In the genomic region with DNA sequence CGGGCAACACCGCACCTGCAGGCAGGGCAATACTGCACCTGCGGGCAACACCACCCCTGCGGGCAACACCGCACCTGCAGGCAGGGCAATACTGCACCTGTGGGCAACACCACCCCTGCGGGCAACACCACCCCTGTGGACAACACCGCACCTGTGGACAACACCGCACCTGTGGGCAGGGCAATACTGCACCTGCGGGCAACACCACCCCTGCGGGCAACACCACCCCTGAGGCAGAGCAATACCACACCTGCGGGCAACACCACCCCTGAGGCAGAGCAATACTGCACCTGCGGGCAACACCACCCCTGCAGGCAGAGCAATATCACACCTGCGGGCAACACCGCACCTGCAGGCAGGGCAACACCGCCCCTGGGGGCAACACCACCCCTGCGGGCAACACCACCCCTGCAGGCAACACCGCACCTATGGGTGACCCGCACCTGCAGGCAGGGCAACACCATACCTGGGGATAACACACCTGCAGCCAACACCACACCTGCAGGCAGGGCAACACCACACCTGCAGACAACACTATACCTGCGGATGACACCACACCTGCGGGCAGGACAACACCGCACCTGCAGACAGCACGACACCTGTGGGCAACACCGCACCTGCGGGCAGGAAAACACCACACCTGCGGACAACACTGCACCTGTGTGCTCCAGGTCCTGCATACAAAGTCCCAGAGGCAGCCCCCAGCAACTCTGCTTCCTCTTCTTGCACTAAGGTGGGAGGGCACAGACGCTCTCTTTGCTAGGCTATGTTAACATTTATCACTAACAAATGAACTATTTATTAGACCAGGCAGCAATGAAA, we compare ENCODE assay signal across 21 cellular contexts. TPM values are rescaled to one million over a fixed set of nuclear protein-coding genes. Genes with fewer than 3 reads are reported as not detected.
DNase-seq lines count a peak whose midpoint lies in the region; ATAC-seq, FAIRE-seq and TF ChIP-seq lines count a peak whose summit lies in the region.
"Had no signal": no experiment of that assay in that cellular context is flagged by ENCODE, and none has a peak within 500 bp of the region (broad histone marks: within the 10 kb centered on the region; RNA-seq: fewer than 3 reads in every experiment).

No MANE protein-coding gene starts in this region.

- no peaks in the 10 kb centered on the region for H3K27me3 ChIP-seq in K562 (ENCODE audit: control insufficient read depth in 2 of 2, insufficient read depth in 2 of 2, low read length in 2 of 2)
- no peaks in the 10 kb centered on the region for H3K27me3 ChIP-seq in lower lobe of right lung (ENCODE audit: low read depth)
- no peaks in the 10 kb centered on the region for H3K27me3 ChIP-seq in sigmoid colon
- no peaks in the 10 kb centered on the region for H3K27me3 ChIP-seq in HAP-1 (ENCODE audit: low read depth)

- H3K4me3 ChIP-seq in HEK293 (ENCODE audit: low read depth, low read length), result no peak overlapping the region
- no peak overlapping the region for H3K4me3 ChIP-seq in K562
- H3K4me3 ChIP-seq in lower lobe of right lung, result no peak overlapping the region
- no peak overlapping the region for H3K4me3 ChIP-seq in sigmoid colon
- no peak overlapping the region for H3K4me3 ChIP-seq in HAP-1
- H3K4me3 ChIP-seq: A549 had no signal

- TF ChIP-seq POLR2A in K562 (conservative IDR thresholded peaks at IDR 0.05) (no peak), sigmoid colon (IDR thresholded peaks at IDR 0.05) (no peak)

- POLR2A ChIA-PET in HEK293 (lab: Yijun Ruan, JAX) (no interaction called here), K562 (lab: Yijun Ruan, JAX) (interaction anchor here (0.5 kb wide), 1 partner anchor 7 kb away, joined by 3 read pairs; no protein-coding TSS in a partner anchor)

- H3K27ac ChIP-seq in HEK293 (ENCODE audit: extremely low read depth, low read depth, low read length) (no peak overlapping the region), K562 (ENCODE audit: extremely low read depth, low read depth, low read length) (no peak overlapping the region), lower lobe of right lung (no peak overlapping the region), sigmoid colon (no peak overlapping the region)
- H3K27ac ChIP-seq: A549, HL-60 had no signal

- intact Hi-C loops in K562 (cut with micrococcal nuclease) (no loop called here), lower lobe of right lung (cut with DNase I) (no loop called here), sigmoid colon (cut with DNase I) (no loop called here)

- no peaks in the 10 kb centered on the region for H3K9me1 ChIP-seq in K562 (ENCODE audit: control insufficient read depth, insufficient read depth, low read length)

- H3K36me3 ChIP-seq in HEK293 (ENCODE audit: control insufficient read depth in 2 of 2, insufficient read depth in 1 of 2, low read length in 2 of 2) (peaks cover 0 to 28% of the 10 kb centered on the region in 2 experiments; a peak in 1 of 3 replicates), K562 (ENCODE audit: control insufficient read depth, insufficient read depth, low read length) (peaks cover 14% of the 10 kb centered on the region; the same call in 1 of the 3 replicates), lower lobe of right lung (peaks cover 5% of the 10 kb centered on the region), sigmoid colon (peaks cover 0 to 4% (median 0%) of the 10 kb centered on the region in 4 donors), HAP-1 (replicated peaks) (no peaks in the 10 kb centered on the region)

- H3K9me3 ChIP-seq in HEK293 (ENCODE audit: control insufficient read depth, insufficient read depth, low read depth, low read length) (no peaks in the 10 kb centered on the region), K562 (replicated peaks; ENCODE audit: control insufficient read depth, insufficient read depth, low read depth, low read length) (no peaks in the 10 kb centered on the region), lower lobe of right lung (no peaks in the 10 kb centered on the region), sigmoid colon (no peaks in the 10 kb centered on the region), HAP-1 (no peaks in the 10 kb centered on the region)
- H3K9me3 ChIP-seq: A549 had no signal

- in situ Hi-C loops in K562 (cut with MboI), result no loop called here
- in situ Hi-C loops in HAP-1 (cut with MboI; ENCODE audit: low sequenced_read_pairs), result no loop called here

- 0 out of 2 replicates have a peak, but pooled peaks cover 14% of the 10 kb centered on the region for H4K20me1 ChIP-seq in K562 (replicated peaks; ENCODE audit: control insufficient read depth, insufficient read depth, low read length)

- H3K4me1 ChIP-seq in HEK293 (ENCODE audit: control insufficient read depth, insufficient read depth, low read length) (no peaks in the 10 kb centered on the region), K562 (replicated peaks in 1 of 2; ENCODE audit: control insufficient read depth in 2 of 2, insufficient read depth in 2 of 2, low read length in 2 of 2) (peaks cover 0 to 29% of the 10 kb centered on the region in 2 experiments; a peak in 1 of 5 replicates), lower lobe of right lung (no peaks in the 10 kb centered on the region), sigmoid colon (no peaks in the 10 kb centered on the region), HAP-1 (no peaks in the 10 kb centered on the region)
- H3K4me1 ChIP-seq: A549 had no signal

- no TSS peak for BruUV-seq in K562 (replicated peaks; lab: Mats Ljungman, UMichigan)

- no peak overlapping the region for H2AFZ ChIP-seq in K562 (ENCODE audit: low read depth, low read length)

- CTCF ChIA-PET in HEK293 (lab: Yijun Ruan, JAX) (interaction anchor here (0.7 kb wide), 1 partner anchor 338 kb away, joined by 4 read pairs; no protein-coding TSS in a partner anchor), K562 (lab: Yijun Ruan, JAX; ENCODE audit: low intra/inter-chr PET ratio) (no interaction called here)

- no peak for TF ChIP-seq RAD21 in K562 (CRISPR knock-in tag; conservative IDR thresholded peaks at IDR 0.05 in 1 of 2, IDR thresholded peaks at IDR 0.05 in 1 of 2)

- WGBS in K562 (ENCODE audit: insufficient coverage, low coverage, missing lambda C conversion rate), result 95% methylated on average over 15 of the region's 26 CpGs
- 92 to 96% methylated on average over 26 of the region's 26 CpGs for WGBS in sigmoid colon, 2 donors

- peaks cover 3% of the 10 kb centered on the region; the same call in 1 of the 3 replicates for H3K79me2 ChIP-seq in K562 (ENCODE audit: control insufficient read depth, insufficient read depth, low read length)

- TF ChIP-seq CTCF in HEK293 (tag by site-specific recombination; IDR thresholded peaks at IDR 0.05) (no peak), K562 (IDR thresholded peaks at IDR 0.05 in 2 of 3, conservative IDR thresholded peaks at IDR 0.05 in 1 of 3; ENCODE audit: insufficient read depth in 2 of 3, low read depth in 1 of 3, low read length in 3 of 3) (no peak), lower lobe of right lung (IDR thresholded peaks at IDR 0.05) (no peak), sigmoid colon (IDR thresholded peaks at IDR 0.05) (no peak)

- H3K4me2 ChIP-seq in K562 (ENCODE audit: insufficient read depth, low read length), result no peak overlapping the region
- H3K4me2 ChIP-seq: A549 had no signal

- ATAC-seq in K562 (no peak), lower lobe of right lung (no peak), HG03439 (IDR thresholded peaks at IDR 0.05; ENCODE audit: unreplicated experiment) (no peak)
- ATAC-seq: A549, Panc1 had no signal

- no peak for DNase-seq in K562 (ENCODE audit: extremely low read depth in 1 of 4, low spot score in 3 of 4)
- peak; percentile 31 for DNase-seq in lower lobe of right lung
- peak; percentile 19 for DNase-seq in sigmoid colon
- no peak for DNase-seq in HAP-1 (ENCODE audit: low spot score in 2 of 2)
- no peak for DNase-seq in DMS79 treated with DMSO at 0.1 percent for 48 hours (lab: John Stamatoyannopoulos, UW)
- DNase-seq: DMS53; HFFc6; Karpas-422; NCI-H1694; NCI-H2081; NCI-H2171; NCI-H345; NCI-H524; NCI-H774; NK-92 treated with Interleukin-12 subunit alpha and Interleukin-12 subunit beta, amount 100 ng/mL, for 24 hours had no signal

- no peak for FAIRE-seq in K562 (lab: Jason Lieb, UNC)
- FAIRE-seq: A549, H54 had no signal

- no peak overlapping the region for H3K9ac ChIP-seq in K562 (ENCODE audit: insufficient read depth in 1 of 2, low read depth in 2 of 2, low read length in 2 of 2)

- TF ChIP-seq EP300 in K562 (IDR thresholded peaks at IDR 0.05; ENCODE audit: low read length) (no peak), sigmoid colon (IDR thresholded peaks at IDR 0.05) (no peak)

RNA-seq across cellular contexts. Expression of a gene that starts 57.7 kb away (rescaled TPM):
- 45.9 and 69.6 TPM in 2 replicates for total RNA-seq in K562 (2011; cell fraction: chromatin; rRNA removed; ENCODE audit: low replicate concordance)
- total RNA-seq in K562 (2011; cell fraction: nucleolus; rRNA removed), result 47.4 and 54.2 TPM in 2 replicates
- total RNA-seq in K562 (2011; cell fraction: nucleoplasm; rRNA removed), result 33.5 and 35.3 TPM in 2 replicates
- total RNA-seq in K562 (2014; rRNA removed) (49.0 and 50.5 TPM in 2 replicates), K562 (2014; rRNA removed; fragmentation: Illumina TruSeq; extraction: Trizol) (19.7 and 23.9 TPM in 2 replicates), K562 (2015; rRNA removed; fragmentation: Illumina TruSeq; extraction: Trizol) (29.3 and 31.2 TPM in 2 replicates), K562 (2021) (34.1 and 35.9 TPM in 2 replicates), lower lobe of right lung (14.9 TPM), sigmoid colon (10 to 100 TPM; 12.2 to 20.0 (median 14.7) TPM)
- polyA plus RNA-seq in K562 (2011; rRNA removed) (52.0 and 54.4 TPM in 2 replicates), K562 (2014; fragmentation: Illumina TruSeq; extraction: Trizol) (36.4 and 40.6 TPM in 2 replicates), K562 (2014; fragmentation: Nextera tagmentation; extraction: Ambion mirVana) (10 to 100 TPM; 19.9 to 21.8 TPM), K562 (2014; rRNA removed) (44.9 and 46.1 TPM in 2 replicates), sigmoid colon (10 to 100 TPM; 21.6 to 27.0 (median 23.8) TPM)
- 57.5 and 76.0 TPM in 2 replicates for polyA plus RNA-seq in K562 (2011; cell fraction: cytosol; rRNA removed)
- 33.7 and 42.8 TPM in 2 replicates for polyA plus RNA-seq in K562 (2011; cell fraction: nucleus; rRNA removed)
- 31.8 and 33.5 TPM in 2 replicates for polyA plus RNA-seq in K562 (2012)
- polyA minus RNA-seq in K562 (2011; rRNA and poly(A)+ RNA removed), result 33.1 and 38.4 TPM in 2 replicates
- 20.6 and 26.6 TPM in 2 replicates for polyA minus RNA-seq in K562 (2011; cell fraction: cytosol; rRNA and poly(A)+ RNA removed)
- polyA minus RNA-seq in K562 (2011; cell fraction: nucleus; rRNA and poly(A)+ RNA removed), result 31.5 and 49.3 TPM in 2 replicates

RNA-seq across cellular contexts. Expression of a gene that starts 59.5 kb away (rescaled TPM):
- total RNA-seq in K562 (2011; cell fraction: chromatin; rRNA removed; ENCODE audit: low replicate concordance), result 208 and 235 TPM in 2 replicates
- total RNA-seq in K562 (2011; cell fraction: nucleolus; rRNA removed), result 133 and 134 TPM in 2 replicates
- 126 and 147 TPM in 2 replicates for total RNA-seq in K562 (2011; cell fraction: nucleoplasm; rRNA removed)
- total RNA-seq in K562 (2014; rRNA removed), result 41.2 and 67.3 TPM in 2 replicates
- total RNA-seq in K562 (2014; rRNA removed; fragmentation: Illumina TruSeq; extraction: Trizol), result 29.5 and 30.0 TPM in 2 replicates
- 36.9 and 39.1 TPM in 2 replicates for total RNA-seq in K562 (2015; rRNA removed; fragmentation: Illumina TruSeq; extraction: Trizol)
- 71.7 and 75.2 TPM in 2 replicates for total RNA-seq in K562 (2021)
- polyA plus RNA-seq in K562 (2011; rRNA removed), result 27.5 and 57.2 TPM in 2 replicates
- polyA plus RNA-seq in K562 (2011; cell fraction: cytosol; rRNA removed), result 22.4 and 23.0 TPM in 2 replicates
- 86.1 and 127 TPM in 2 replicates for polyA plus RNA-seq in K562 (2011; cell fraction: nucleus; rRNA removed)
- 50.6 and 93.7 TPM in 2 replicates for polyA plus RNA-seq in K562 (2012)
- 44.2 and 46.7 TPM in 2 replicates for polyA plus RNA-seq in K562 (2014; fragmentation: Illumina TruSeq; extraction: Trizol)
- polyA plus RNA-seq in K562 (2014; fragmentation: Nextera tagmentation; extraction: Ambion mirVana), result 10 to 100 TPM in 1 of 2 experiments, 1 to 10 TPM in 1; 8.0 to 17.3 TPM
- 39.8 and 44.2 TPM in 2 replicates for polyA plus RNA-seq in K562 (2014; rRNA removed)
- 39.0 and 48.3 TPM in 2 replicates for polyA minus RNA-seq in K562 (2011; rRNA and poly(A)+ RNA removed)
- 38.4 and 43.2 TPM in 2 replicates for polyA minus RNA-seq in K562 (2011; cell fraction: cytosol; rRNA and poly(A)+ RNA removed)
- 72.0 and 72.1 TPM in 2 replicates for polyA minus RNA-seq in K562 (2011; cell fraction: nucleus; rRNA and poly(A)+ RNA removed)
- 93.8 TPM for total RNA-seq in lower lobe of right lung
- total RNA-seq in sigmoid colon, result 10 to 100 TPM; 48.5 to 79.5 (median 63.4) TPM
- 10 to 100 TPM; 22.7 to 50.5 (median 38.4) TPM for polyA plus RNA-seq in sigmoid colon

Comparison
In these comparisons a context has a peak if more than half of its experiments do, and no peak if none do; other contexts are left out.
1. DNase-seq: peak in lower lobe of right lung (single experiment) and sigmoid colon (single experiment); none in K562 (0 of 4), HAP-1 (0 of 2) and DMS79 treated with DMSO at 0.1 percent for 48 hours (single experiment).